ENCODE assay signal across 9 cellular contexts in the genomic region with DNA sequence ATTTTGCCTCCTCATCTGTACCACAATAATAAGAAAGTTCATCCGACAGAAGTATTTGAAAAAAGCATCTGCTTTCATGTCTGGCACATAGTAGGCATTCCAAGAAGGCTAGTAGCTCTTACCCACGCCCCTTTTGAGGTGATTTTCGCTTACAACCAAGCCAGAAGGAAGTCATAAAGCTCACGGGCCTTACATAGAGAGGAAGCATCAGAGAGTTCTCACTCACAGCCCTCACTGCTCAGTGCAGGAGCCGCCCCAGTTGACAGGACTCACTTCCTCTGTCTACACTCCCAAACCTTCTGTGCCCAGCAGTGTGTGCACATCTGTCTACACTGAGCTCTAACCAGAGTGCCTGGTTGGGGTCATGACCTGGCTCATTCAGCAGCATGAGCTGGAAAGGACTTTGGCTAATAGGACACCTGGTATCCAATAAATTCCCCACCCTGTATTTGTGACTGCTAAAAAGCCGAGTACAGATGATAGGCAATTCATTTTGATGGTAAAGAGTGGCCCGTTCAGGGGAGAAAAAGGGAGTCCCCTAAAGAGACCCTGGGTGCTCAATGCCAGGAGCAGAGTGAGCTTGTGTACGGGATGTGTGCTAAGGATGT. TPM values are rescaled to one million over a fixed set of nuclear protein-coding genes. Genes with fewer than 3 reads are reported as not detected.
A peak's percentile ranks its signal among the peaks of the same experiment; 100 is the strongest.
DNase-seq lines count a peak whose midpoint lies in the region; ATAC-seq, FAIRE-seq and TF ChIP-seq lines count a peak whose summit lies in the region.
"Had no signal": no experiment of that assay in that cellular context is flagged by ENCODE, and none has a peak within 500 bp of the region (broad histone marks: within the 10 kb centered on the region; RNA-seq: fewer than 3 reads in every experiment).

No MANE protein-coding gene starts in this region.

- no peaks in the 10 kb centered on the region for H3K27me3 ChIP-seq in CD4-positive, alpha-beta T cell (ENCODE audit: control insufficient read depth, insufficient read depth, low read length)
- H3K27me3 ChIP-seq in tibial nerve (no peaks in the 10 kb centered on the region), stomach (no peaks in the 10 kb centered on the region)

- peaks cover 0 to 5% (median 0%) of the 10 kb centered on the region in 4 donors for H3K4me1 ChIP-seq in tibial nerve
- H3K4me1 ChIP-seq in stomach = no peaks in the 10 kb centered on the region

- H3K9me3 ChIP-seq in CD4-positive, alpha-beta T cell (ENCODE audit: control insufficient read depth, low read length) = no peaks in the 10 kb centered on the region
- no peaks in the 10 kb centered on the region for H3K9me3 ChIP-seq in tibial nerve
- no peaks in the 10 kb centered on the region for H3K9me3 ChIP-seq in stomach

- H3K9me3 Mint-ChIP-seq in CD4-positive, alpha-beta T cell = no peaks in the 10 kb centered on the region
- no peaks in the 10 kb centered on the region for H3K9me3 Mint-ChIP-seq in activated T-cell treated with anti-CD3 and anti-CD28 coated beads, Interleukin-2, amount 50 U/mL, for 24 hours
- H3K9me3 Mint-ChIP-seq in type B pancreatic cell = no peaks in the 10 kb centered on the region

- H3K4me3 ChIP-seq in tibial nerve (no peak overlapping the region), stomach (no peak overlapping the region)

- no peak for TF ChIP-seq POLR2A in tibial nerve (IDR thresholded peaks at IDR 0.05)
- no peak for TF ChIP-seq POLR2A in stomach (IDR thresholded peaks at IDR 0.05)

- ATAC-seq in CD4-positive, alpha-beta T cell (ENCODE audit: poor library complexity) = peak; percentile 63
- ATAC-seq in GM19395 (IDR thresholded peaks at IDR 0.05; ENCODE audit: unreplicated experiment) = peak; percentile 35
- ATAC-seq in HG03432 (IDR thresholded peaks at IDR 0.05; ENCODE audit: unreplicated experiment) = peak; percentile 29

- TF ChIP-seq EP300 in tibial nerve (IDR thresholded peaks at IDR 0.05) (no peak), stomach (IDR thresholded peaks at IDR 0.05) (no peak)

- intact Hi-C loops in CD4-positive, alpha-beta T cell (cut with DNase I, micrococcal nuclease) = loop anchor here in 1 of 2 experiments (1.0 to 5.0 kb wide), 3 partner anchors 34 to 66 kb away; a partner anchor contains a TSS
- intact Hi-C loops in stomach (cut with DNase I; ENCODE audit: low total_unique reads) = no loop called here

- POLR2A ChIA-PET in CD4-positive, alpha-beta T cell (lab: Charles Lee) = interaction anchor here (1.0 to 7.9 kb wide), 6 partner anchors 9 to 66 kb away, joined by 3 to 72 read pairs (median 3); a partner anchor contains a TSS

- H3K4me3 Mint-ChIP-seq in CD4-positive, alpha-beta T cell = peak overlapping the region; percentile 17
- H3K4me3 Mint-ChIP-seq in activated T-cell treated with anti-CD3 and anti-CD28 coated beads, Interleukin-2, amount 50 U/mL, for 24 hours = peak overlapping the region; percentile 5
- H3K4me3 Mint-ChIP-seq in type B pancreatic cell = no peak overlapping the region

- H3K27me3 Mint-ChIP-seq in CD4-positive, alpha-beta T cell = no peaks in the 10 kb centered on the region
- no peaks in the 10 kb centered on the region for H3K27me3 Mint-ChIP-seq in activated T-cell treated with anti-CD3 and anti-CD28 coated beads, Interleukin-2, amount 50 U/mL, for 24 hours
- no peaks in the 10 kb centered on the region for H3K27me3 Mint-ChIP-seq in type B pancreatic cell

- no peak for TF ChIP-seq CTCF in CD4-positive, alpha-beta T cell (IDR thresholded peaks at IDR 0.05)
- no peak for TF ChIP-seq CTCF in tibial nerve (IDR thresholded peaks at IDR 0.05)
- TF ChIP-seq CTCF in D721Med (IDR thresholded peaks at IDR 0.05; ENCODE audit: insufficient read depth, missing control alignments) = no peak
- TF ChIP-seq CTCF in stomach (IDR thresholded peaks at IDR 0.05) = no peak
- no peak for TF ChIP-seq CTCF in type B pancreatic cell (conservative IDR thresholded peaks at IDR 0.05)

- H3K36me3 Mint-ChIP-seq in CD4-positive, alpha-beta T cell (ENCODE audit: low read depth) = no peaks in the 10 kb centered on the region
- no peaks in the 10 kb centered on the region for H3K36me3 Mint-ChIP-seq in activated T-cell treated with anti-CD3 and anti-CD28 coated beads, Interleukin-2, amount 50 U/mL, for 24 hours (ENCODE audit: low read depth)
- H3K36me3 Mint-ChIP-seq in type B pancreatic cell = no peaks in the 10 kb centered on the region

- peak overlapping the region; percentile 88 for H3K27ac Mint-ChIP-seq in CD4-positive, alpha-beta T cell
- H3K27ac Mint-ChIP-seq in activated T-cell treated with anti-CD3 and anti-CD28 coated beads, Interleukin-2, amount 50 U/mL, for 24 hours = peak overlapping the region; percentile 91
- no peak overlapping the region for H3K27ac Mint-ChIP-seq in type B pancreatic cell

- no peaks in the 10 kb centered on the region for H3K36me3 ChIP-seq in tibial nerve
- H3K36me3 ChIP-seq in stomach = no peaks in the 10 kb centered on the region

- peaks cover 68% of the 10 kb centered on the region for H3K4me1 Mint-ChIP-seq in CD4-positive, alpha-beta T cell (ENCODE audit: low read depth)
- H3K4me1 Mint-ChIP-seq in activated T-cell treated with anti-CD3 and anti-CD28 coated beads, Interleukin-2, amount 50 U/mL, for 24 hours (ENCODE audit: low read depth) = peaks cover 87% of the 10 kb centered on the region
- H3K4me1 Mint-ChIP-seq in type B pancreatic cell (ENCODE audit: unreplicated experiment) = no peaks in the 10 kb centered on the region

- peak overlapping the region; percentile 43 for H3K27ac ChIP-seq in CD4-positive, alpha-beta T cell (ENCODE audit: low read depth, low read length)
- no peak overlapping the region for H3K27ac ChIP-seq in tibial nerve
- no peak overlapping the region for H3K27ac ChIP-seq in stomach

- CTCF ChIA-PET in CD4-positive, alpha-beta T cell (lab: Charles Lee) = interaction anchor here (1.4 kb wide), 1 partner anchor 9 kb away, joined by 3 read pairs; no protein-coding TSS in a partner anchor

- peak in 8 of 10 experiments; percentile 7 to 41 (median 19) for DNase-seq in CD4-positive, alpha-beta T cell
- DNase-seq in activated T-cell treated with anti-CD3 and anti-CD28 coated beads, Interleukin-2, amount 50 U/mL, for 24 hours = no peak
- DNase-seq in tibial nerve (ENCODE audit: low spot score in 2 of 2) (no peak), D721Med (ENCODE audit: insufficient read length, low spot score) (no peak), stomach (no peak), type B pancreatic cell (ENCODE audit: extremely low spot score, unreplicated experiment) (no peak)

- WGBS in tibial nerve, 2 donors = 75 to 77% methylated on average over 8 of the region's 8 CpGs
- 72 to 77% (median 77%) methylated on average over 8 of the region's 8 CpGs for WGBS in stomach, 5 donors

- FAIRE-seq in D721Med (lab: Jason Lieb, UNC) = no peak
- FAIRE-seq: endothelial cell of umbilical vein had no signal

RNA-seq across cellular contexts. Expression of a gene that starts 36.8 kb away (rescaled TPM):
- total RNA-seq in CD4-positive, alpha-beta T cell = 10 to 100 TPM; 66.9 to 70.9 TPM
- 1 to 10 TPM; 3.8 to 7.3 (median 4.4) TPM for total RNA-seq in tibial nerve
- 10 to 100 TPM in 2 of 5 donors, 1 to 10 TPM in 3; 1.0 to 50.0 (median 8.3) TPM for total RNA-seq in stomach
- polyA plus RNA-seq in stomach = 1 to 10 TPM; 2.4 to 3.1 (median 2.9) TPM
- 19.6 and 29.4 TPM in 2 replicates for total RNA-seq in type B pancreatic cell (ENCODE audit: low replicate concordance)

Comparison
In these comparisons a context has a peak if more than half of its experiments do, and no peak if none do; other contexts are left out.
1. DNase-seq: peak in CD4-positive, alpha-beta T cell (8 of 10); none in activated T-cell treated with anti-CD3 and anti-CD28 coated beads, Interleukin-2, amount 50 U/mL, for 24 hours (single experiment), tibial nerve (0 of 2), D721Med (single experiment), stomach (single experiment) and type B pancreatic cell (single experiment).
2. Peak in every context shown above with its lines, with median percentiles within 50 percentile points of each other: ATAC-seq.